Comparison of ENCODE assay signal across 20 cellular contexts in genomic region chr9:121718501-121718900, GRCh38.
DNase-seq lines count a peak whose midpoint lies in the region; ATAC-seq, FAIRE-seq and TF ChIP-seq lines count a peak whose summit lies in the region.
"Had no signal": no experiment of that assay in that cellular context is flagged by ENCODE, and none has a peak within 500 bp of the region (broad histone marks: within the 10 kb centered on the region; RNA-seq: fewer than 3 reads in every experiment).

No MANE protein-coding gene starts in this region.

- peak overlapping the region; percentile 19 for H3K27ac Mint-ChIP-seq in mesothelial cell of epicardium
- no peak overlapping the region for H3K27ac Mint-ChIP-seq in natural killer cell treated with Interleukin-12 subunit alpha and Interleukin-12 subunit beta and Interleukin-15 and Interleukin-18, amount 100 ng/mL, for 72 hours
- H3K27ac Mint-ChIP-seq: CD14-positive monocyte had no signal

- H3K4me3 Mint-ChIP-seq in mesothelial cell of epicardium, result no peak overlapping the region
- H3K4me3 Mint-ChIP-seq in natural killer cell treated with Interleukin-12 subunit alpha and Interleukin-12 subunit beta and Interleukin-15 and Interleukin-18, amount 100 ng/mL, for 72 hours, result no peak overlapping the region
- H3K4me3 Mint-ChIP-seq: CD14-positive monocyte had no signal

- no peaks in the 10 kb centered on the region for H3K27me3 ChIP-seq in cardiac muscle cell
- no peaks in the 10 kb centered on the region for H3K27me3 ChIP-seq in heart left ventricle
- no peaks in the 10 kb centered on the region for H3K27me3 ChIP-seq in bronchial epithelial cell (ENCODE audit: control insufficient read depth, insufficient read depth, low read length)
- H3K27me3 ChIP-seq in vagina, result no peaks in the 10 kb centered on the region

- H3K4me3 ChIP-seq in cardiac muscle cell (no peak overlapping the region), heart left ventricle (no peak overlapping the region), bronchial epithelial cell (ENCODE audit: low read depth, low read length) (no peak overlapping the region), vagina (no peak overlapping the region)
- H3K4me3 ChIP-seq: GM12878, K562, PC-9 had no signal

- H3K36me3 ChIP-seq in cardiac muscle cell, result no peaks in the 10 kb centered on the region
- H3K36me3 ChIP-seq in heart left ventricle, result peaks cover 0 to 5% (median 0%) of the 10 kb centered on the region in 9 donors
- H3K36me3 ChIP-seq in bronchial epithelial cell (ENCODE audit: control insufficient read depth, insufficient read depth, low read length), result peaks cover 3% of the 10 kb centered on the region
- no peaks in the 10 kb centered on the region for H3K36me3 ChIP-seq in vagina

- no peak for DNase-seq in cardiac muscle cell (ENCODE audit: low read depth in 1 of 2, low spot score in 1 of 2)
- no peak for DNase-seq in heart left ventricle
- DNase-seq in bronchial epithelial cell (ENCODE audit: low read depth), result peak; percentile 68
- DNase-seq in mesothelial cell of epicardium (ENCODE audit: low spot score in 2 of 2, unreplicated experiment in 2 of 2), result no peak
- no peak for DNase-seq in vagina (ENCODE audit: extremely low spot score in 2 of 2)
- DNase-seq in natural killer cell treated with Interleukin-12 subunit alpha and Interleukin-12 subunit beta and Interleukin-15 and Interleukin-18, amount 100 ng/mL, for 72 hours (ENCODE audit: low spot score), result no peak
- DNase-seq: Calu3, NCI-H1048, NCI-H146, NCI-H2081 treated with DMSO at 0.1 percent for 48 hours, PC-9 had no signal

- no peaks in the 10 kb centered on the region for H3K9me3 Mint-ChIP-seq in mesothelial cell of epicardium
- no peaks in the 10 kb centered on the region for H3K9me3 Mint-ChIP-seq in natural killer cell treated with Interleukin-12 subunit alpha and Interleukin-12 subunit beta and Interleukin-15 and Interleukin-18, amount 100 ng/mL, for 72 hours

- peaks cover 22% of the 10 kb centered on the region for H3K4me1 Mint-ChIP-seq in mesothelial cell of epicardium
- no peaks in the 10 kb centered on the region for H3K4me1 Mint-ChIP-seq in natural killer cell treated with Interleukin-12 subunit alpha and Interleukin-12 subunit beta and Interleukin-15 and Interleukin-18, amount 100 ng/mL, for 72 hours (ENCODE audit: low read depth in 2 of 2)
- H3K4me1 Mint-ChIP-seq: CD14-positive monocyte had no signal

- H3K27me3 Mint-ChIP-seq in mesothelial cell of epicardium (ENCODE audit: low read depth), result no peaks in the 10 kb centered on the region
- H3K27me3 Mint-ChIP-seq in natural killer cell treated with Interleukin-12 subunit alpha and Interleukin-12 subunit beta and Interleukin-15 and Interleukin-18, amount 100 ng/mL, for 72 hours, result peaks cover 0 to 3% of the 10 kb centered on the region in 2 donors

- H3K27ac ChIP-seq in cardiac muscle cell (peak overlapping the region; percentile 19), heart left ventricle (peak overlapping the region in 2 of 12 donors; percentile 9 to 47), vagina (peak overlapping the region; percentile 89)
- H3K27ac ChIP-seq: PC-9 had no signal

- no peak for TF ChIP-seq POLR2A in heart left ventricle (IDR thresholded peaks at IDR 0.05)
- TF ChIP-seq POLR2A in vagina (IDR thresholded peaks at IDR 0.05), result no peak

- no peak for TF ChIP-seq CTCF in cardiac muscle cell (IDR thresholded peaks at IDR 0.05; ENCODE audit: low read depth, low read length)
- no peak for TF ChIP-seq CTCF in heart left ventricle (IDR thresholded peaks at IDR 0.05)
- TF ChIP-seq CTCF in bronchial epithelial cell (IDR thresholded peaks at IDR 0.05; ENCODE audit: insufficient read depth, low read length, severe bottlenecking), result no peak
- TF ChIP-seq CTCF in mesothelial cell of epicardium (IDR thresholded peaks at IDR 0.05; ENCODE audit: unreplicated experiment), result no peak
- TF ChIP-seq CTCF in vagina (IDR thresholded peaks at IDR 0.05), result no peak

- peaks cover 3% of the 10 kb centered on the region for H3K36me3 Mint-ChIP-seq in mesothelial cell of epicardium
- H3K36me3 Mint-ChIP-seq in natural killer cell treated with Interleukin-12 subunit alpha and Interleukin-12 subunit beta and Interleukin-15 and Interleukin-18, amount 100 ng/mL, for 72 hours, result no peaks in the 10 kb centered on the region
- H3K36me3 Mint-ChIP-seq: CD14-positive monocyte had no signal

- no peaks in the 10 kb centered on the region for H3K9me3 ChIP-seq in cardiac muscle cell (ENCODE audit: low read depth)
- no peaks in the 10 kb centered on the region for H3K9me3 ChIP-seq in heart left ventricle
- no peaks in the 10 kb centered on the region for H3K9me3 ChIP-seq in vagina

- intact Hi-C loops in heart left ventricle (cut with DNase I), result loop anchor here in 2 of 10 donors (2.0 to 10.0 kb wide), 2 partner anchors 16 to 146 kb away; no protein-coding TSS in a partner anchor
- intact Hi-C loops in vagina (cut with DNase I), result no loop called here

- 76 to 84% (median 80%) methylated on average over 6 of the region's 6 CpGs for WGBS in heart left ventricle, 4 donors

- FAIRE-seq in bronchial epithelial cell (lab: Jason Lieb, UNC), result no peak
- FAIRE-seq: A204.1, GM12878, GM18507, HTR-8/SVneo, K562 had no signal

- no peak for ATAC-seq in heart left ventricle
- no peak for ATAC-seq in GM21390 (IDR thresholded peaks at IDR 0.05; ENCODE audit: unreplicated experiment)
- no peak for ATAC-seq in natural killer cell treated with Interleukin-12 subunit alpha and Interleukin-12 subunit beta and Interleukin-15 and Interleukin-18, amount 100 ng/mL, for 72 hours
- ATAC-seq in HG03342 (IDR thresholded peaks at IDR 0.05; ENCODE audit: unreplicated experiment), result no peak
- ATAC-seq: GM12878, HCT116, K562 had no signal

- H3K4me1 ChIP-seq in cardiac muscle cell (ENCODE audit: low read depth), result peaks cover 9% of the 10 kb centered on the region
- peaks cover 17 to 98% (median 80%) of the 10 kb centered on the region in 12 donors for H3K4me1 ChIP-seq in heart left ventricle
- H3K4me1 ChIP-seq in vagina, result peaks cover 87% of the 10 kb centered on the region
